16 cellular contexts compared by ENCODE assay signal in the genomic region with DNA sequence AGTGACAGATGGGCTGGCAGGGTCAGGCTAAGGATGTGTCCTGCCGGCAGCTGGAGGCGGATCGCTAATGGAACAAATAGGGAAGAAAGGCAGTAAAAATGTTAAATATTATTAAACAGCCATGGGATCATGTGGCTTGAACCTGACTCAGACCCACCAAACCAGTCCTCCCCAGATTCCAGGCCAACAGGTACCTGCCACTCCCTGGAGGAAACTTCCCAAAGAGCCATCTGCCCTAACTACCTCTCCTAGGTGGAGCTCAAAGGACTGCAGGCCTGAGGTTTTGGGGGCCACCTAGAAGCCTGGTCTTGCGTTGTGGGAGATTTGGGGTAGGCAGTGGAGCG. TPM values are rescaled to one million over a fixed set of nuclear protein-coding genes. Genes with fewer than 3 reads are reported as not detected.
DNase-seq lines count a peak whose midpoint lies in the region; ATAC-seq and TF ChIP-seq lines count a peak whose summit lies in the region.
"Had no signal": no experiment of that assay in that cellular context is flagged by ENCODE, and none has a peak within 500 bp of the region (broad histone marks: within the 10 kb centered on the region; RNA-seq: fewer than 3 reads in every experiment).

No MANE protein-coding gene starts in this region.

- ATAC-seq in body of pancreas (peak; percentile 63), lower lobe of right lung (peak; percentile 28 to 35), upper lobe of left lung (ENCODE audit: low FRiP score in 2 of 2) (no peak)
- no peak for ATAC-seq in stimulated activated memory B cell treated with anti-CD40 and anti-IgM and Interleukin-4, amounts not matched to agents 10 μg/mL and 1 μg/mL and 100 μg/mL, for 72 hours
- ATAC-seq: activated naive CD4-positive, alpha-beta T cell treated with anti-CD3 and anti-CD28 coated beads, Interleukin-2, amount 50 U/mL, for 72 hours had no signal

- DNase-seq in activated T-cell treated with anti-CD3 and anti-CD28 coated beads, Interleukin-2, amount 50 U/mL, for 24 hours = peak; percentile 11
- DNase-seq in activated T-cell treated with anti-CD3 and anti-CD28 coated beads, Interleukin-2, amount 50 U/mL, for 1 hour = no peak
- DNase-seq in body of pancreas (peak; percentile 27 to 69 (median 58)), lower lobe of right lung (no peak), upper lobe of left lung (no peak)
- DNase-seq in activated CD4-positive, alpha-beta memory T cell treated with anti-CD3 and anti-CD28 coated beads for 36 hours = no peak
- no peak for DNase-seq in activated naive CD4-positive, alpha-beta T cell treated with anti-CD3 and anti-CD28 coated beads, Interleukin-2, amount 50 U/mL, for 16 hours
- DNase-seq: central memory CD4-positive, alpha-beta T cell; H7; Kasumi-1; NCI-H2029 had no signal

- no peaks in the 10 kb centered on the region for H3K36me3 Mint-ChIP-seq in activated T-cell treated with anti-CD3 and anti-CD28 coated beads, Interleukin-2, amount 50 U/mL, for 24 hours (ENCODE audit: low read depth)
- H3K36me3 Mint-ChIP-seq in activated CD4-positive, alpha-beta memory T cell treated with anti-CD3 and anti-CD28 coated beads for 36 hours = no peaks in the 10 kb centered on the region
- no peaks in the 10 kb centered on the region for H3K36me3 Mint-ChIP-seq in stimulated activated memory B cell treated with anti-CD40 and anti-IgM and Interleukin-4, amounts not matched to agents 10 μg/mL and 1 μg/mL and 100 μg/mL, for 72 hours
- H3K36me3 Mint-ChIP-seq: activated naive CD4-positive, alpha-beta T cell treated with anti-CD3 and anti-CD28 coated beads, Interleukin-2, amount 50 U/mL, for 72 hours had no signal

- H3K27me3 ChIP-seq in body of pancreas (no peaks in the 10 kb centered on the region), lower lobe of right lung (ENCODE audit: low read depth) (no peaks in the 10 kb centered on the region), upper lobe of left lung (no peaks in the 10 kb centered on the region)

- H3K27me3 Mint-ChIP-seq in activated T-cell treated with anti-CD3 and anti-CD28 coated beads, Interleukin-2, amount 50 U/mL, for 24 hours = peaks cover 19% of the 10 kb centered on the region
- H3K27me3 Mint-ChIP-seq in activated CD4-positive, alpha-beta memory T cell treated with anti-CD3 and anti-CD28 coated beads for 36 hours = peaks cover 13% of the 10 kb centered on the region
- H3K27me3 Mint-ChIP-seq in stimulated activated memory B cell treated with anti-CD40 and anti-IgM and Interleukin-4, amounts not matched to agents 10 μg/mL and 1 μg/mL and 100 μg/mL, for 72 hours = peaks cover 32% of the 10 kb centered on the region

- H3K4me1 ChIP-seq in body of pancreas (peaks cover 31% of the 10 kb centered on the region), lower lobe of right lung (peaks cover 30% of the 10 kb centered on the region), upper lobe of left lung (peaks cover 26 to 33% (median 29%) of the 10 kb centered on the region in 4 donors)
- H3K4me1 ChIP-seq: SJSA1 had no signal

- H3K36me3 ChIP-seq in body of pancreas (replicated peaks in 1 of 2; ENCODE audit: insufficient read depth in 1 of 2, low read depth in 2 of 2) (no peaks in the 10 kb centered on the region), lower lobe of right lung (no peaks in the 10 kb centered on the region), upper lobe of left lung (no peaks in the 10 kb centered on the region)
- H3K36me3 ChIP-seq: neutrophil, SJSA1 had no signal

- H3K9me3 Mint-ChIP-seq in activated T-cell treated with anti-CD3 and anti-CD28 coated beads, Interleukin-2, amount 50 U/mL, for 24 hours = peaks cover 4% of the 10 kb centered on the region
- H3K9me3 Mint-ChIP-seq in activated CD4-positive, alpha-beta memory T cell treated with anti-CD3 and anti-CD28 coated beads for 36 hours = peaks cover 4% of the 10 kb centered on the region
- H3K9me3 Mint-ChIP-seq in stimulated activated memory B cell treated with anti-CD40 and anti-IgM and Interleukin-4, amounts not matched to agents 10 μg/mL and 1 μg/mL and 100 μg/mL, for 72 hours = peaks cover 3% of the 10 kb centered on the region
- H3K9me3 Mint-ChIP-seq: activated naive CD4-positive, alpha-beta T cell treated with anti-CD3 and anti-CD28 coated beads, Interleukin-2, amount 50 U/mL, for 72 hours had no signal

- H3K4me3 Mint-ChIP-seq in activated T-cell treated with anti-CD3 and anti-CD28 coated beads, Interleukin-2, amount 50 U/mL, for 24 hours = no peak overlapping the region
- H3K4me3 Mint-ChIP-seq in activated CD4-positive, alpha-beta memory T cell treated with anti-CD3 and anti-CD28 coated beads for 36 hours = no peak overlapping the region
- no peak overlapping the region for H3K4me3 Mint-ChIP-seq in stimulated activated memory B cell treated with anti-CD40 and anti-IgM and Interleukin-4, amounts not matched to agents 10 μg/mL and 1 μg/mL and 100 μg/mL, for 72 hours

- TF ChIP-seq EP300 in upper lobe of left lung (IDR thresholded peaks at IDR 0.05) = no peak

- H3K4me3 ChIP-seq in body of pancreas (no peak overlapping the region), lower lobe of right lung (no peak overlapping the region), upper lobe of left lung (no peak overlapping the region)
- H3K4me3 ChIP-seq: SJSA1 had no signal

- H3K9me3 ChIP-seq in body of pancreas = no peaks in the 10 kb centered on the region
- H3K9me3 ChIP-seq in lower lobe of right lung = no peaks in the 10 kb centered on the region
- no peaks in the 10 kb centered on the region for H3K9me3 ChIP-seq in upper lobe of left lung
- H3K9me3 ChIP-seq: neutrophil, SJSA1 had no signal

- intact Hi-C loops in body of pancreas (cut with DNase I) (loop anchor here (5.0 kb wide), 1 partner anchor 135 kb away; no protein-coding TSS in a partner anchor), lower lobe of right lung (cut with DNase I) (loop anchor here (5.0 kb wide), 1 partner anchor 135 kb away; no protein-coding TSS in a partner anchor)
- intact Hi-C loops in activated CD4-positive, alpha-beta memory T cell treated with anti-CD3 and anti-CD28 coated beads for 36 hours (cut with micrococcal nuclease) = no loop called here

- TF ChIP-seq CTCF in body of pancreas (IDR thresholded peaks at IDR 0.05) (no peak), lower lobe of right lung (IDR thresholded peaks at IDR 0.05) (no peak), upper lobe of left lung (IDR thresholded peaks at IDR 0.05) (no peak)

- no peak overlapping the region for H3K27ac ChIP-seq in body of pancreas
- peak overlapping the region; percentile 54 for H3K27ac ChIP-seq in lower lobe of right lung
- peak overlapping the region in 3 of 4 donors; percentile 18 to 45 (median 23) for H3K27ac ChIP-seq in upper lobe of left lung
- H3K27ac ChIP-seq: neutrophil, SJSA1 had no signal

- POLR2A ChIA-PET in activated CD4-positive, alpha-beta memory T cell treated with anti-CD3 and anti-CD28 coated beads for 36 hours (lab: Charles Lee) = no interaction called here

- TF ChIP-seq POLR2A in body of pancreas (IDR thresholded peaks at IDR 0.05) (no peak), upper lobe of left lung (IDR thresholded peaks at IDR 0.05) (no peak)

- CTCF ChIA-PET in activated CD4-positive, alpha-beta memory T cell treated with anti-CD3 and anti-CD28 coated beads for 36 hours (lab: Charles Lee) = interaction anchor here (0.8 to 7.3 kb wide), 3 partner anchors 10 to 137 kb away, joined by 3 to 146 read pairs (median 7); no protein-coding TSS in a partner anchor

- no peak overlapping the region for H3K27ac Mint-ChIP-seq in activated T-cell treated with anti-CD3 and anti-CD28 coated beads, Interleukin-2, amount 50 U/mL, for 24 hours
- no peak overlapping the region for H3K27ac Mint-ChIP-seq in activated CD4-positive, alpha-beta memory T cell treated with anti-CD3 and anti-CD28 coated beads for 36 hours
- H3K27ac Mint-ChIP-seq in stimulated activated memory B cell treated with anti-CD40 and anti-IgM and Interleukin-4, amounts not matched to agents 10 μg/mL and 1 μg/mL and 100 μg/mL, for 72 hours = no peak overlapping the region
- H3K27ac Mint-ChIP-seq: activated naive CD4-positive, alpha-beta T cell treated with anti-CD3 and anti-CD28 coated beads, Interleukin-2, amount 50 U/mL, for 72 hours had no signal

- peaks cover 20% of the 10 kb centered on the region for H3K4me1 Mint-ChIP-seq in activated T-cell treated with anti-CD3 and anti-CD28 coated beads, Interleukin-2, amount 50 U/mL, for 24 hours (ENCODE audit: low read depth)
- H3K4me1 Mint-ChIP-seq in activated CD4-positive, alpha-beta memory T cell treated with anti-CD3 and anti-CD28 coated beads for 36 hours (ENCODE audit: low read depth) = no peaks in the 10 kb centered on the region
- H3K4me1 Mint-ChIP-seq in stimulated activated memory B cell treated with anti-CD40 and anti-IgM and Interleukin-4, amounts not matched to agents 10 μg/mL and 1 μg/mL and 100 μg/mL, for 72 hours = peaks cover 12% of the 10 kb centered on the region

- 70 to 78% methylated on average over 5 of the region's 5 CpGs for WGBS in body of pancreas, 2 donors
- WGBS in upper lobe of left lung, 2 donors = 60 to 66% methylated on average over 5 of the region's 5 CpGs

RNA-seq across cellular contexts. Expression of a gene that starts 34.3 kb away (rescaled TPM):
- total RNA-seq in body of pancreas (not detected), lower lobe of right lung (not detected), upper lobe of left lung (not detected)
- total RNA-seq in activated CD4-positive, alpha-beta memory T cell treated with anti-CD3 and anti-CD28 coated beads for 36 hours = not detected
- total RNA-seq: activated naive CD4-positive, alpha-beta T cell treated with anti-CD3 and anti-CD28 coated beads, Interleukin-2, amount 50 U/mL, for 72 hours; endothelial cell of umbilical vein; H7; SJSA1 had no signal

Comparison
In these comparisons a context has a peak if more than half of its experiments do, and no peak if none do; other contexts are left out.
1. DNase-seq: peak in activated T-cell treated with anti-CD3 and anti-CD28 coated beads, Interleukin-2, amount 50 U/mL, for 24 hours (single experiment) and body of pancreas (4 of 4); none in activated T-cell treated with anti-CD3 and anti-CD28 coated beads, Interleukin-2, amount 50 U/mL, for 1 hour (single experiment), lower lobe of right lung (single experiment), upper lobe of left lung (0 of 2), activated CD4-positive, alpha-beta memory T cell treated with anti-CD3 and anti-CD28 coated beads for 36 hours (single experiment) and activated naive CD4-positive, alpha-beta T cell treated with anti-CD3 and anti-CD28 coated beads, Interleukin-2, amount 50 U/mL, for 16 hours (single experiment).
2. ATAC-seq: peak in body of pancreas (single experiment) and lower lobe of right lung (2 of 2); none in upper lobe of left lung (0 of 2) and stimulated activated memory B cell treated with anti-CD40 and anti-IgM and Interleukin-4, amounts not matched to agents 10 μg/mL and 1 μg/mL and 100 μg/mL, for 72 hours (single experiment).
3. H3K27ac ChIP-seq: peak in lower lobe of right lung (single experiment) and upper lobe of left lung (3 of 4); none in body of pancreas (0 of 4).